ENCODE assay signal across 9 cellular contexts in the genomic region with DNA sequence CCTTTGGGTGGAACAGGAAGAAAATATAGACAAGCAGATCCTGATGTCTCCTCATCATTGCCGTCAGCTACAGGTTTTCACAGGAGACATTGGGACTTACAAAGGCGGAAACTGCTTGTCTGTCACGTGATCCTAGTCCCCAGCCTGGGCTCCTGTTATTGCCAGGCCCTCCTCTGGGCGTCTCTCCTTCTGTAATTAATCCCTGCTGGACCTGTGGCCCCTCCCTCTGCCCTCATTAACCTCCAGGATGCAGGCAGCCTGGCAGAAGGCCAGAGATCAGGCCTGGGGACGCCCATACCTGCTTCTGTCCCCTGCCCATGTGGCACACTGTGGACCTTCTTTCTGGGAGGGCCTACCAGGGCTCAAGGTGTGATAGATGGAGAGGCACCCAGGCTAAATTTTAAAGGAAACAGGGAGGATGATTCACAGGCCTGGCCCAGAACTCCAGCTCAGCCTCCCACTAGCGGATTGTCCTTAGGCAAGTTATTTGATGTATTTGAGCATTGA. TPM values are rescaled to one million over a fixed set of nuclear protein-coding genes. Genes with fewer than 3 reads are reported as not detected.
DNase-seq lines count a peak whose midpoint lies in the region; ATAC-seq and TF ChIP-seq lines count a peak whose summit lies in the region.
"Had no signal": no experiment of that assay in that cellular context is flagged by ENCODE, and none has a peak within 500 bp of the region (broad histone marks: within the 10 kb centered on the region; RNA-seq: fewer than 3 reads in every experiment).

No MANE protein-coding gene starts in this region.

- peak overlapping the region; percentile 80 for H2AK5ac ChIP-seq in mesenchymal stem cell (ENCODE audit: low read length, severe bottlenecking)

- H3K4me2 ChIP-seq in mesenchymal stem cell (ENCODE audit: low read length, poor library complexity, severe bottlenecking): no peak overlapping the region

- ATAC-seq in activated CD8-positive, alpha-beta T cell treated with anti-CD3 and anti-CD28 coated beads, Interleukin-2, amount 10 ng/mL, durations not matched to agents 7 days and 5 days: no peak
- no peak for ATAC-seq in GM19395 (IDR thresholded peaks at IDR 0.05; ENCODE audit: unreplicated experiment)
- no peak for ATAC-seq in GM18520 (IDR thresholded peaks at IDR 0.05; ENCODE audit: unreplicated experiment)

- H3K23ac ChIP-seq in mesenchymal stem cell (ENCODE audit: low read length in 2 of 2): no peak overlapping the region

- H2BK15ac ChIP-seq in mesenchymal stem cell (ENCODE audit: low read depth, poor library complexity, severe bottlenecking): peak overlapping the region; percentile 29

- 44% methylated on average over 5 of the region's 6 CpGs for WGBS in mesenchymal stem cell
- 82% methylated on average over 6 of the region's 6 CpGs for whole genome bisulfite sequencing in esophagus muscularis mucosa

- H3K18ac ChIP-seq in mesenchymal stem cell (ENCODE audit: low read depth in 1 of 2, low read length in 2 of 2): peak overlapping the region in 1 of 2 experiments; percentile 58

- H3K36me3 Mint-ChIP-seq in activated CD8-positive, alpha-beta T cell treated with anti-CD3 and anti-CD28 coated beads, Interleukin-2, amount 10 ng/mL, durations not matched to agents 7 days and 5 days (ENCODE audit: low read depth): peaks cover 50% of the 10 kb centered on the region

- H3K4me1 ChIP-seq in mesenchymal stem cell (ENCODE audit: control insufficient read depth, insufficient read depth, low read depth, low read length): peaks cover 60% of the 10 kb centered on the region
- H3K4me1 ChIP-seq in esophagus muscularis mucosa: peaks cover 22 to 54% (median 51%) of the 10 kb centered on the region in 4 donors

- H3K9me3 ChIP-seq in mesenchymal stem cell (ENCODE audit: control insufficient read depth, low read length) (no peaks in the 10 kb centered on the region), esophagus muscularis mucosa (no peaks in the 10 kb centered on the region)

- no peak overlapping the region for H3K14ac ChIP-seq in mesenchymal stem cell (ENCODE audit: low read length in 2 of 2)

- TF ChIP-seq EP300 in esophagus muscularis mucosa (IDR thresholded peaks at IDR 0.05): no peak

- peaks cover 2% of the 10 kb centered on the region for H3K79me1 ChIP-seq in mesenchymal stem cell (replicated peaks; ENCODE audit: low read length, poor library complexity, severe bottlenecking)

- intact Hi-C loops in esophagus muscularis mucosa (cut with DNase I): no loop called here

- no peak overlapping the region for H3K4me3 Mint-ChIP-seq in activated CD8-positive, alpha-beta T cell treated with anti-CD3 and anti-CD28 coated beads, Interleukin-2, amount 10 ng/mL, durations not matched to agents 7 days and 5 days

- H3K27me3 ChIP-seq in mesenchymal stem cell (ENCODE audit: control insufficient read depth in 1 of 2, insufficient read depth in 1 of 2, low read length in 2 of 2): no peaks in the 10 kb centered on the region
- no peaks in the 10 kb centered on the region for H3K27me3 ChIP-seq in esophagus muscularis mucosa

- POLR2A ChIA-PET in activated CD8-positive, alpha-beta T cell treated with anti-CD3 and anti-CD28 coated beads, Interleukin-2, amount 10 ng/mL, durations not matched to agents 7 days and 5 days (lab: Charles Lee): no interaction called here

- H2BK120ac ChIP-seq in mesenchymal stem cell (ENCODE audit: low read depth, low read length): no peak overlapping the region

- TF ChIP-seq CTCF in esophagus muscularis mucosa (IDR thresholded peaks at IDR 0.05): no peak

- peak overlapping the region; percentile 50 for H3K9ac ChIP-seq in mesenchymal stem cell (ENCODE audit: low read length)

- peak overlapping the region in 1 of 2 experiments; percentile 19 for H3K4ac ChIP-seq in mesenchymal stem cell (ENCODE audit: low read depth in 1 of 2, low read length in 2 of 2)

- H2AFZ ChIP-seq in mesenchymal stem cell (ENCODE audit: low read depth, low read length): no peak overlapping the region

- H2BK5ac ChIP-seq in mesenchymal stem cell (ENCODE audit: low read depth, low read length, poor library complexity, severe bottlenecking): no peak overlapping the region

- no peak overlapping the region for H3K4me3 ChIP-seq in mesenchymal stem cell (ENCODE audit: insufficient read depth in 1 of 2, low read depth in 1 of 2, low read length in 2 of 2)
- H3K4me3 ChIP-seq in esophagus muscularis mucosa: no peak overlapping the region

- H3K27ac ChIP-seq in mesenchymal stem cell (ENCODE audit: low read length, poor library complexity, severe bottlenecking) (no peak overlapping the region), esophagus muscularis mucosa (replicated peaks in 1 of 4) (peak overlapping the region in 1 of 4 donors; percentile 5)

- peak overlapping the region; percentile 99 for H3K27ac Mint-ChIP-seq in activated CD8-positive, alpha-beta T cell treated with anti-CD3 and anti-CD28 coated beads, Interleukin-2, amount 10 ng/mL, durations not matched to agents 7 days and 5 days

- H3K36me3 ChIP-seq in mesenchymal stem cell (ENCODE audit: control insufficient read depth in 1 of 2, insufficient read depth in 2 of 2, low read depth in 1 of 2, low read length in 2 of 2): peaks cover 17 to 23% of the 10 kb centered on the region in 2 experiments
- peaks cover 0 to 8% (median 4%) of the 10 kb centered on the region in 4 donors for H3K36me3 ChIP-seq in esophagus muscularis mucosa

- no peak for TF ChIP-seq POLR2A in esophagus muscularis mucosa (IDR thresholded peaks at IDR 0.05; ENCODE audit: low read depth)

- DNase-seq in DMS 273 (lab: John Stamatoyannopoulos, UW; ENCODE audit: unreplicated experiment) (peak; percentile 81), NCI-H1436 (lab: John Stamatoyannopoulos, UW) (peak; percentile 61), mesenchymal stem cell (no peak), esophagus muscularis mucosa (ENCODE audit: extremely low spot score) (no peak), DMS79 treated with DMSO at 0.1 percent for 48 hours (lab: John Stamatoyannopoulos, UW) (no peak)
- no peak for DNase-seq in activated CD8-positive, alpha-beta T cell treated with anti-CD3 and anti-CD28 coated beads, Interleukin-2, amount 10 ng/mL, durations not matched to agents 7 days and 5 days
- DNase-seq: stimulated activated CD4-positive, alpha-beta T cell treated with anti-CD3 and anti-CD28 coated beads, Interleukin-4, amount 100 ng/mL, for 4 hours had no signal

- no peaks in the 10 kb centered on the region for H3K27me3 Mint-ChIP-seq in activated CD8-positive, alpha-beta T cell treated with anti-CD3 and anti-CD28 coated beads, Interleukin-2, amount 10 ng/mL, durations not matched to agents 7 days and 5 days (ENCODE audit: low read depth)

- H4K8ac ChIP-seq in mesenchymal stem cell (ENCODE audit: low read length): peak overlapping the region; percentile 27

- no peaks in the 10 kb centered on the region for H3K9me3 Mint-ChIP-seq in activated CD8-positive, alpha-beta T cell treated with anti-CD3 and anti-CD28 coated beads, Interleukin-2, amount 10 ng/mL, durations not matched to agents 7 days and 5 days (ENCODE audit: insufficient read depth)

- peak overlapping the region; percentile 23 for H4K91ac ChIP-seq in mesenchymal stem cell (ENCODE audit: low read length)

- H3K4me1 Mint-ChIP-seq in activated CD8-positive, alpha-beta T cell treated with anti-CD3 and anti-CD28 coated beads, Interleukin-2, amount 10 ng/mL, durations not matched to agents 7 days and 5 days (ENCODE audit: low read depth): peaks cover 85% of the 10 kb centered on the region

- CTCF ChIA-PET in activated CD8-positive, alpha-beta T cell treated with anti-CD3 and anti-CD28 coated beads, Interleukin-2, amount 10 ng/mL, durations not matched to agents 7 days and 5 days (lab: Charles Lee): interaction anchor here (8.3 kb wide), 1 partner anchor 32 kb away, joined by 245 read pairs; no protein-coding TSS in a partner anchor

- H2BK12ac ChIP-seq in mesenchymal stem cell (ENCODE audit: low read length in 2 of 2): peak overlapping the region; percentile 69 to 75

RNA-seq across cellular contexts. Expression of a gene that starts 2.4 kb away (rescaled TPM):
- total RNA-seq in activated CD8-positive, alpha-beta T cell treated with anti-CD3 and anti-CD28 coated beads, Interleukin-2, amount 10 ng/mL, durations not matched to agents 7 days and 5 days: 1 to 10 TPM; 1.8 to 1.9 TPM
- polyA plus RNA-seq in mesenchymal stem cell (2013, experiment 1 of 2): 0.08 TPM
- not detected for polyA plus RNA-seq in mesenchymal stem cell (2013, experiment 2 of 2)
- total RNA-seq in esophagus muscularis mucosa: under 1 TPM in 1 of 4 donors, not detected in 3; 0.98 TPM

RNA-seq across cellular contexts. Expression of a gene that starts 2.6 kb away (rescaled TPM):
- 100 to 1,000 TPM; 425 to 431 TPM for total RNA-seq in activated CD8-positive, alpha-beta T cell treated with anti-CD3 and anti-CD28 coated beads, Interleukin-2, amount 10 ng/mL, durations not matched to agents 7 days and 5 days
- polyA plus RNA-seq in mesenchymal stem cell (2013, experiment 1 of 2): 1,233 TPM
- 1,286 TPM for polyA plus RNA-seq in mesenchymal stem cell (2013, experiment 2 of 2)
- total RNA-seq in esophagus muscularis mucosa: 100 to 1,000 TPM; 432 to 759 (median 607) TPM

RNA-seq across cellular contexts. Expression of a gene that starts 7.2 kb away (rescaled TPM):
- total RNA-seq in activated CD8-positive, alpha-beta T cell treated with anti-CD3 and anti-CD28 coated beads, Interleukin-2, amount 10 ng/mL, durations not matched to agents 7 days and 5 days: 100 to 1,000 TPM; 628 to 665 TPM
- polyA plus RNA-seq in mesenchymal stem cell (2013, experiment 1 of 2): 636 TPM
- polyA plus RNA-seq in mesenchymal stem cell (2013, experiment 2 of 2): 654 TPM
- 100 to 1,000 TPM; 154 to 362 (median 273) TPM for total RNA-seq in esophagus muscularis mucosa

RNA-seq across cellular contexts. Expression of a gene that starts 10.7 kb away (rescaled TPM):
- not detected for total RNA-seq in activated CD8-positive, alpha-beta T cell treated with anti-CD3 and anti-CD28 coated beads, Interleukin-2, amount 10 ng/mL, durations not matched to agents 7 days and 5 days
- 17.9 TPM for polyA plus RNA-seq in mesenchymal stem cell (2013, experiment 1 of 2)
- 18.8 TPM for polyA plus RNA-seq in mesenchymal stem cell (2013, experiment 2 of 2)
- total RNA-seq in esophagus muscularis mucosa: 1 to 10 TPM in 3 of 4 donors, not detected in 1; 2.1 to 4.2 (median 2.7) TPM

RNA-seq across cellular contexts. Expression of a gene that starts 27.3 kb away (rescaled TPM):
- under 1 TPM in 1 of 2 experiments, not detected in 1; 0.63 TPM for total RNA-seq in activated CD8-positive, alpha-beta T cell treated with anti-CD3 and anti-CD28 coated beads, Interleukin-2, amount 10 ng/mL, durations not matched to agents 7 days and 5 days
- polyA plus RNA-seq in mesenchymal stem cell (2013, experiment 1 of 2): 8.6 TPM
- polyA plus RNA-seq in mesenchymal stem cell (2013, experiment 2 of 2): 7.0 TPM
- under 1 TPM in 2 of 4 donors, not detected in 2; 0.34 to 0.71 TPM for total RNA-seq in esophagus muscularis mucosa

Comparison
In these comparisons a context has a peak if more than half of its experiments do, and no peak if none do; other contexts are left out.
1. DNase-seq: peak in DMS 273 (single experiment) and NCI-H1436 (single experiment); none in activated CD8-positive, alpha-beta T cell treated with anti-CD3 and anti-CD28 coated beads, Interleukin-2, amount 10 ng/mL, durations not matched to agents 7 days and 5 days (single experiment), mesenchymal stem cell (single experiment), esophagus muscularis mucosa (single experiment) and DMS79 treated with DMSO at 0.1 percent for 48 hours (single experiment).